ENCODE assay signal across 21 cellular contexts in genomic region chr1:63782982-63783381, GRCh38. TPM values are rescaled to one million over a fixed set of nuclear protein-coding genes. Genes with fewer than 3 reads are reported as not detected.
DNase-seq lines count a peak whose midpoint lies in the region; ATAC-seq, FAIRE-seq and TF ChIP-seq lines count a peak whose summit lies in the region.
"Had no signal": no experiment of that assay in that cellular context is flagged by ENCODE, and none has a peak within 500 bp of the region (broad histone marks: within the 10 kb centered on the region; RNA-seq: fewer than 3 reads in every experiment).

No MANE protein-coding gene starts in this region.

- no peaks in the 10 kb centered on the region for H3K4me1 Mint-ChIP-seq in natural killer cell
- H3K4me1 Mint-ChIP-seq: CD4-positive, CD25-positive, alpha-beta regulatory T cell; IgD-negative memory B cell had no signal

- H3K27ac ChIP-seq in HUES6 (ENCODE audit: low read depth, low read length) (peak overlapping the region; percentile 32; the same call in 1 of the 2 replicates), H1 (ENCODE audit: low read depth, low read length) (no peak overlapping the region; the same call in 1 of the 2 replicates), iPS-20b (ENCODE audit: low read length) (peak overlapping the region; percentile 45)
- H3K27ac ChIP-seq in effector memory CD4-positive, alpha-beta T cell (ENCODE audit: insufficient read depth, low read length, poor library complexity, severe bottlenecking) = no peak overlapping the region

- H3K56ac ChIP-seq in H1 (replicated peaks; ENCODE audit: insufficient read length, low read depth, low read length) = peak overlapping the region; percentile 18

- H3K79me2 ChIP-seq in H1 (ENCODE audit: control insufficient read depth in 1 of 2, insufficient read depth in 2 of 2, low read length in 2 of 2) = peaks cover 34 to 90% of the 10 kb centered on the region in 2 experiments

- CTCF ChIA-PET in H1 (lab: Charles Lee; ENCODE audit: partially characterized antibody) = interaction anchor here (1.5 kb wide), 2 partner anchors 18 to 135 kb away, joined by 4 read pairs; no protein-coding TSS in a partner anchor

- peak in 1 of 2 experiments; percentile 58; a peak in 1 of 3 replicates for TF ChIP-seq EP300 in H1 (IDR thresholded peaks at IDR 0.05; ENCODE audit: borderline replicate concordance in 1 of 2, low read depth in 2 of 2, low read length in 2 of 2)

- no peak overlapping the region for H2BK15ac ChIP-seq in H1 (ENCODE audit: low read length)

- no peak overlapping the region for H4K5ac ChIP-seq in H1 (ENCODE audit: insufficient read length, low read depth, low read length)

- H3K36me3 Mint-ChIP-seq in natural killer cell = no peaks in the 10 kb centered on the region
- H3K36me3 Mint-ChIP-seq: CD4-positive, CD25-positive, alpha-beta regulatory T cell; IgD-negative memory B cell had no signal

- 0 out of 2 replicates have a peak, but pooled peaks cover 2% of the 10 kb centered on the region for H3K23me2 ChIP-seq in H1 (ENCODE audit: low read depth, low read length)

- no peak overlapping the region for H3K23ac ChIP-seq in H1 (ENCODE audit: insufficient read length)

- peak overlapping the region; percentile 79 for H4K91ac ChIP-seq in H1 (replicated peaks; ENCODE audit: insufficient read length, low read length)

- H3K36me3 ChIP-seq in HUES6 (ENCODE audit: control insufficient read depth, insufficient read depth, low read length) = no peaks in the 10 kb centered on the region
- H3K36me3 ChIP-seq in H1 (ENCODE audit: control insufficient read depth in 2 of 4, insufficient read depth in 4 of 4, low read length in 3 of 4) = no peaks in the 10 kb centered on the region; a peak in 1 of 8 replicates
- peaks cover 7% of the 10 kb centered on the region; the same call in 1 of the 2 replicates for H3K36me3 ChIP-seq in iPS-20b (ENCODE audit: insufficient read depth, low read depth, low read length)
- no peaks in the 10 kb centered on the region for H3K36me3 ChIP-seq in effector memory CD4-positive, alpha-beta T cell (ENCODE audit: control insufficient read depth, insufficient read depth, low read length)

- H3K18ac ChIP-seq in H1 (ENCODE audit: extremely low read depth, low read length) = peak overlapping the region; percentile 79

- no peak overlapping the region for H4K8ac ChIP-seq in H1 (ENCODE audit: extremely low read depth, insufficient read depth, low read length)

- H3K4ac ChIP-seq in H1 (replicated peaks; ENCODE audit: insufficient read length, low read depth, low read length) = no peak overlapping the region

- peak overlapping the region; percentile 69; the same call in 1 of the 2 replicates for H2BK12ac ChIP-seq in H1 (ENCODE audit: low read depth, low read length)

- no peak overlapping the region for H3K4me3 Mint-ChIP-seq in natural killer cell
- H3K4me3 Mint-ChIP-seq: CD4-positive, CD25-positive, alpha-beta regulatory T cell; IgD-negative memory B cell had no signal

- ATAC-seq in natural killer cell (no peak), GM21529 (IDR thresholded peaks at IDR 0.05; ENCODE audit: unreplicated experiment) (no peak)
- ATAC-seq: HCT116, Panc1 had no signal

- H2AK5ac ChIP-seq in H1 (ENCODE audit: low read depth, low read length) = 0 out of 2 replicates have a peak overlapping the region, but pooled peaks have one; percentile 66

- FAIRE-seq in H1 (lab: Jason Lieb, UNC) = peak; percentile 97
- FAIRE-seq: GM19239 had no signal

- H2BK120ac ChIP-seq in H1 (replicated peaks; ENCODE audit: low read depth, low read length) = peak overlapping the region; percentile 38

- peaks cover 0 to 5% of the 10 kb centered on the region in 2 experiments for H4K20me1 ChIP-seq in H1 (replicated peaks in 1 of 2; ENCODE audit: control insufficient read depth in 1 of 2, insufficient read depth in 2 of 2, low read length in 2 of 2)

- H3K9me3 ChIP-seq in HUES6 (ENCODE audit: control insufficient read depth, insufficient read depth, low read depth, low read length) = no peaks in the 10 kb centered on the region
- H3K9me3 ChIP-seq in H1 (ENCODE audit: insufficient read depth in 2 of 2, low read depth in 1 of 2, low read length in 1 of 2) = no peaks in the 10 kb centered on the region
- no peaks in the 10 kb centered on the region for H3K9me3 ChIP-seq in iPS-20b (ENCODE audit: insufficient read depth, low read depth, low read length)
- no peaks in the 10 kb centered on the region for H3K9me3 ChIP-seq in effector memory CD4-positive, alpha-beta T cell (ENCODE audit: control insufficient read depth, low read length)

- peak in 1 of 2 experiments; percentile 54; a peak in 1 of 3 replicates for TF ChIP-seq POLR2A in H1 (IDR thresholded peaks at IDR 0.05; ENCODE audit: control extremely low read depth in 1 of 2, low read depth in 2 of 2, low read length in 2 of 2)

- peaks cover 90% of the 10 kb centered on the region for H3K4me1 ChIP-seq in HUES6 (ENCODE audit: control insufficient read depth, insufficient read depth, low read length)
- H3K4me1 ChIP-seq in H1 (replicated peaks in 1 of 4; ENCODE audit: control insufficient read depth in 3 of 4, insufficient read depth in 4 of 4, low read length in 3 of 4) = peaks cover 29 to 73% (median 61%) of the 10 kb centered on the region in 4 experiments; a peak in 6 of 7 replicates
- H3K4me1 ChIP-seq in iPS-20b (ENCODE audit: insufficient read depth, low read length) = peaks cover 85% of the 10 kb centered on the region
- H3K4me1 ChIP-seq in effector memory CD4-positive, alpha-beta T cell (ENCODE audit: control insufficient read depth, insufficient read depth, low read length, poor library complexity, severe bottlenecking) = no peaks in the 10 kb centered on the region

- intact Hi-C loops in natural killer cell (cut with micrococcal nuclease) = no loop called here

- H3K4me2 ChIP-seq in H1 (ENCODE audit: insufficient read depth in 1 of 2, low read depth in 2 of 2, low read length in 2 of 2) = peak overlapping the region; percentile 57 to 60

- H3K27me3 Mint-ChIP-seq in natural killer cell (ENCODE audit: low read depth in 2 of 2) = peaks cover 20 to 38% of the 10 kb centered on the region in 2 donors
- H3K27me3 Mint-ChIP-seq: IgD-negative memory B cell had no signal

- H3K14ac ChIP-seq in H1 (ENCODE audit: insufficient read length) = no peak overlapping the region

- no peak overlapping the region for H2AFZ ChIP-seq in H1 (ENCODE audit: low read length)

- H2BK20ac ChIP-seq in H1 (ENCODE audit: low read length) = peak overlapping the region; percentile 94

- TF ChIP-seq CTCF in H1 (IDR thresholded peaks at IDR 0.05; ENCODE audit: control extremely low read depth in 1 of 3, insufficient read depth in 1 of 3, low read depth in 1 of 3, low read length in 3 of 3) (no peak), natural killer cell (IDR thresholded peaks at IDR 0.05) (no peak)

- H3K79me1 ChIP-seq in H1 (ENCODE audit: low read depth, low read length) = peaks cover 13% of the 10 kb centered on the region

- no peak overlapping the region for H3K27ac Mint-ChIP-seq in natural killer cell
- H3K27ac Mint-ChIP-seq: CD4-positive, CD25-positive, alpha-beta regulatory T cell; IgD-negative memory B cell had no signal

- peak overlapping the region; percentile 27 for H3K4me3 ChIP-seq in HUES6 (ENCODE audit: low read depth, low read length)
- peak overlapping the region in 1 of 4 experiments; percentile 26; a peak in 3 of 8 replicates for H3K4me3 ChIP-seq in H1 (ENCODE audit: extremely low read depth in 1 of 4, insufficient read depth in 2 of 4, low read depth in 3 of 4, low read length in 4 of 4)
- peak overlapping the region; percentile 59 for H3K4me3 ChIP-seq in iPS-20b (ENCODE audit: low read length)
- H3K4me3 ChIP-seq in effector memory CD4-positive, alpha-beta T cell (ENCODE audit: insufficient read depth, low read depth, low read length, poor library complexity, severe bottlenecking) = no peak overlapping the region

- 0% methylated on average over 2 of the region's 2 CpGs; no CpG with 5 or more reads in 1 of the 2 experiments for WGBS in H1 (ENCODE audit: extremely low coverage in 1 of 2, insufficient coverage in 1 of 2, insufficient read length in 1 of 2, insufficient replicate concordance in 2 of 2, low coverage in 1 of 2, low lambda C conversion rate in 2 of 2, missing lambda C conversion rate in 1 of 2), 2 experiments

- H3K9me3 Mint-ChIP-seq in natural killer cell = no peaks in the 10 kb centered on the region
- H3K9me3 Mint-ChIP-seq: IgD-negative memory B cell had no signal

- no peaks in the 10 kb centered on the region for H3K27me3 ChIP-seq in HUES6 (ENCODE audit: control insufficient read depth, insufficient read depth, low read length)
- no peaks in the 10 kb centered on the region for H3K27me3 ChIP-seq in H1 (replicated peaks in 1 of 4; ENCODE audit: control insufficient read depth in 3 of 4, extremely low read depth in 1 of 4, insufficient read depth in 3 of 4, low read length in 3 of 4)
- H3K27me3 ChIP-seq in iPS-20b (ENCODE audit: insufficient read depth, low read length) = no peaks in the 10 kb centered on the region
- H3K27me3 ChIP-seq in effector memory CD4-positive, alpha-beta T cell (replicated peaks; ENCODE audit: control insufficient read depth, insufficient read depth, low read length, poor library complexity, severe bottlenecking) = no peaks in the 10 kb centered on the region

- DNase-seq in H1 (ENCODE audit: low read depth in 1 of 2, low spot score in 2 of 2) = peak in 1 of 2 experiments; percentile 27
- no peak for DNase-seq in amniotic stem cell (lab: John Stamatoyannopoulos, UW)
- DNase-seq in effector memory CD4-positive, alpha-beta T cell = no peak
- no peak for DNase-seq in natural killer cell
- DNase-seq: CD4-positive, CD25-positive, alpha-beta regulatory T cell; EL; NCI-H1105; NCI-H146; NCI-H2029 treated with DMSO at 0.1 percent for 48 hours; NCI-H226; NCI-H524; NCI-H774; NK-92 treated with Interleukin-12 subunit alpha and Interleukin-12 subunit beta, amount 100 ng/mL, for 24 hours; SIG-M5 had no signal

- H2BK5ac ChIP-seq in H1 (ENCODE audit: low read depth, low read length) = peak overlapping the region; percentile 92

- POLR2A ChIA-PET in H1 (lab: Charles Lee; ENCODE audit: partially characterized antibody) = interaction anchor here (0.8 to 7.5 kb wide), 7 partner anchors 7 to 131 kb away, joined by 3 to 47 read pairs (median 3); partner anchors contain the start of gene ROR1

- TF ChIP-seq RAD21 in H1 (IDR thresholded peaks at IDR 0.05 in 1 of 2, conservative IDR thresholded peaks at IDR 0.05 in 1 of 2; ENCODE audit: low read depth in 2 of 2, low read length in 2 of 2) = peak in 1 of 2 experiments; percentile 1; a peak in 1 of 4 replicates

- H3K9ac ChIP-seq in HUES6 (ENCODE audit: low read length) = no peak overlapping the region
- H3K9ac ChIP-seq in H1 (replicated peaks in 1 of 4; ENCODE audit: extremely low read depth in 1 of 4, low read depth in 3 of 4, low read length in 3 of 4) = no peak overlapping the region
- H3K9ac ChIP-seq in iPS-20b (ENCODE audit: low read depth, low read length) = peak overlapping the region; percentile 64

RNA-seq across cellular contexts. Expression of gene ROR1, which starts 9.2 kb away (rescaled TPM):
- total RNA-seq in H1 (2021; fragmentation: NEBNext Ultra II Directional; extraction: Animal tissue kit (Norgen Biotek cat#: 25700)) = 70.3 and 73.6 TPM in 2 replicates
- polyA plus RNA-seq in H1 (2011; rRNA removed) = 27.5 and 33.6 TPM in 2 replicates
- polyA plus RNA-seq in H1 (2011; cell fraction: cytosol; rRNA removed) = 31.7 TPM
- polyA plus RNA-seq in H1 (2011; cell fraction: nucleus; rRNA removed) = 72.5 TPM
- 31.8 to 40.7 TPM (median 40.1 TPM) in 4 replicates for polyA plus RNA-seq in H1 (2012, experiment 1 of 2)
- 4.2 TPM for polyA plus RNA-seq in H1 (2012, experiment 2 of 2)
- 68.4 TPM for polyA plus RNA-seq in H1 (2013, experiment 1 of 2)
- polyA plus RNA-seq in H1 (2013, experiment 2 of 2) = 76.5 TPM
- polyA minus RNA-seq in H1 (2011; rRNA and poly(A)+ RNA removed) = 186 and 264 TPM in 2 replicates
- polyA minus RNA-seq in H1 (2011; cell fraction: cytosol; rRNA and poly(A)+ RNA removed) = 54.3 TPM
- 152 TPM for polyA minus RNA-seq in H1 (2011; cell fraction: nucleus; rRNA and poly(A)+ RNA removed)
- under 1 TPM; 0.05 to 0.35 (median 0.27) TPM for total RNA-seq in natural killer cell
- total RNA-seq: CD4-positive, CD25-positive, alpha-beta regulatory T cell had no signal
- polyA plus RNA-seq: CD4-positive, CD25-positive, alpha-beta regulatory T cell had no signal

Comparison
In these comparisons a context has a peak if more than half of its experiments do, and no peak if none do; other contexts are left out.
1. H3K27ac ChIP-seq: peak in HUES6 (single experiment) and iPS-20b (single experiment); none in H1 (single experiment) and effector memory CD4-positive, alpha-beta T cell (single experiment).
2. RNA of gene ROR1, which starts 9.2 kb away (total RNA-seq): 70.3 to 73.6 TPM in H1; 0.05 to 0.35 TPM in natural killer cell; every median in the first group is over 10 times any median in the second.